ENCODE assay signal across 1 cellular context in genomic region chr17:42276609-42277341, GRCh38.
A peak's percentile ranks its signal among the peaks of the same experiment; 100 is the strongest.
TF ChIP-seq lines count a peak whose summit lies in the region.

No MANE protein-coding gene starts in this region.

TF ChIP-seq in HepG2, 621 proteins besides CTCF, POLR2A, EP300 and RAD21 (continued from another document and continues in another):
- TF ChIP-seq NPAS2 (CRISPR knock-in tag; IDR thresholded peaks at IDR 0.05; ENCODE audit: borderline replicate concordance) (no peak), TRIM24 (CRISPR knock-in tag; IDR thresholded peaks at IDR 0.05) (no peak), HIC2 (CRISPR knock-in tag; IDR thresholded peaks at IDR 0.05; ENCODE audit: low read depth) (peak; percentile 97), HCFC1 (IDR thresholded peaks at IDR 0.05; ENCODE audit: low read depth, low read length) (no peak), ZMYM4 (CRISPR knock-in tag; IDR thresholded peaks at IDR 0.05) (peak; percentile 76), RBFOX2 (IDR thresholded peaks at IDR 0.05; ENCODE audit: low read depth, low read length) (peak; percentile 93), ZNF101 (CRISPR knock-in tag; IDR thresholded peaks at IDR 0.05; ENCODE audit: borderline replicate concordance, low read depth) (no peak), GABPB1 (CRISPR knock-in tag; IDR thresholded peaks at IDR 0.05) (peak; percentile 75), XBP1 (CRISPR knock-in tag; IDR thresholded peaks at IDR 0.05) (0 out of 2 replicates have a peak, but pooled peaks have one; percentile 65), ARNT2 (CRISPR knock-in tag; IDR thresholded peaks at IDR 0.05; ENCODE audit: low read depth) (no peak; the same call in 1 of the 2 replicates), ZNF598 (CRISPR knock-in tag; IDR thresholded peaks at IDR 0.05; ENCODE audit: borderline replicate concordance) (peak; percentile 83; the same call in 1 of the 2 replicates), ZNF878 (CRISPR knock-in tag; IDR thresholded peaks at IDR 0.05) (no peak), MXD4 (CRISPR knock-in tag; IDR thresholded peaks at IDR 0.05) (0 out of 2 replicates have a peak, but pooled peaks have one; percentile 75), ZNF337 (CRISPR knock-in tag; IDR thresholded peaks at IDR 0.05; ENCODE audit: borderline replicate concordance, low read depth) (no peak), ZNF232 (CRISPR knock-in tag; IDR thresholded peaks at IDR 0.05; ENCODE audit: borderline replicate concordance) (0 out of 2 replicates have a peak, but pooled peaks have one; percentile 83), CAMTA2 (CRISPR knock-in tag; IDR thresholded peaks at IDR 0.05; ENCODE audit: borderline replicate concordance) (no peak), GMEB1 (CRISPR knock-in tag; IDR thresholded peaks at IDR 0.05; ENCODE audit: borderline replicate concordance) (peak; percentile 58; the same call in 1 of the 2 replicates), HNF4A (CRISPR knock-in tag; IDR thresholded peaks at IDR 0.05) (peak; percentile 97), ZNF570 (CRISPR knock-in tag; IDR thresholded peaks at IDR 0.05; ENCODE audit: borderline replicate concordance) (no peak), KLF15 (CRISPR knock-in tag; IDR thresholded peaks at IDR 0.05; ENCODE audit: borderline replicate concordance) (0 out of 2 replicates have a peak, but pooled peaks have one; percentile 26), ZNF761 (CRISPR knock-in tag; conservative IDR thresholded peaks at IDR 0.05) (peak; percentile 56; the same call in 1 of the 2 replicates), ZNF567 (CRISPR knock-in tag; IDR thresholded peaks at IDR 0.05; ENCODE audit: borderline replicate concordance) (no peak), ZNF441 (CRISPR knock-in tag; IDR thresholded peaks at IDR 0.05; ENCODE audit: borderline replicate concordance) (peak; percentile 79), TFDP1 (CRISPR knock-in tag; IDR thresholded peaks at IDR 0.05; ENCODE audit: borderline replicate concordance) (peak; percentile 60), ZNF564 (CRISPR knock-in tag; IDR thresholded peaks at IDR 0.05) (0 out of 2 replicates have a peak, but pooled peaks have one; percentile 80), ZFP1 (CRISPR knock-in tag; IDR thresholded peaks at IDR 0.05) (peak; percentile 55; the same call in 1 of the 2 replicates), DPF2 (CRISPR knock-in tag; IDR thresholded peaks at IDR 0.05; ENCODE audit: borderline replicate concordance, low read depth) (peak; percentile 81; the same call in 1 of the 2 replicates), SOX6 (IDR thresholded peaks at IDR 0.05) (no peak), SOX6 (CRISPR knock-in tag; IDR thresholded peaks at IDR 0.05) (peak; percentile 77), TBX3 (IDR thresholded peaks at IDR 0.05; ENCODE audit: borderline replicate concordance) (peak; percentile 26; the same call in 1 of the 2 replicates), ZNF678 (CRISPR knock-in tag; IDR thresholded peaks at IDR 0.05) (peak; percentile 88), HOXA7 (CRISPR knock-in tag; IDR thresholded peaks at IDR 0.05) (no peak), DNMT3B (CRISPR knock-in tag; conservative IDR thresholded peaks at IDR 0.05) (peak; percentile 46; the same call in 1 of the 2 replicates), ZNF343 (CRISPR knock-in tag; IDR thresholded peaks at IDR 0.05) (peak; percentile 55; the same call in 1 of the 2 replicates), SNRNP70 (IDR thresholded peaks at IDR 0.05; ENCODE audit: low read depth, low read length) (no peak), FOXA3 (CRISPR knock-in tag; IDR thresholded peaks at IDR 0.05) (peak; percentile 43; the same call in 1 of the 2 replicates), ZNF501 (CRISPR knock-in tag; IDR thresholded peaks at IDR 0.05) (peak; percentile 96), NFIB (CRISPR knock-in tag; IDR thresholded peaks at IDR 0.05; ENCODE audit: borderline replicate concordance) (no peak), NCOR1 (IDR thresholded peaks at IDR 0.05; ENCODE audit: borderline replicate concordance, low read length) (peak; percentile 90), ZNF543 (CRISPR knock-in tag; IDR thresholded peaks at IDR 0.05) (peak; percentile 88), ZNF800 (CRISPR knock-in tag; IDR thresholded peaks at IDR 0.05) (peak; percentile 91), ZNF781 (CRISPR knock-in tag; IDR thresholded peaks at IDR 0.05; ENCODE audit: borderline replicate concordance, not compliant biosample characterization) (no peak), ZNF496 (CRISPR knock-in tag; IDR thresholded peaks at IDR 0.05; ENCODE audit: insufficient replicate concordance) (no peak)
- TF ChIP-seq, protein P1, sequence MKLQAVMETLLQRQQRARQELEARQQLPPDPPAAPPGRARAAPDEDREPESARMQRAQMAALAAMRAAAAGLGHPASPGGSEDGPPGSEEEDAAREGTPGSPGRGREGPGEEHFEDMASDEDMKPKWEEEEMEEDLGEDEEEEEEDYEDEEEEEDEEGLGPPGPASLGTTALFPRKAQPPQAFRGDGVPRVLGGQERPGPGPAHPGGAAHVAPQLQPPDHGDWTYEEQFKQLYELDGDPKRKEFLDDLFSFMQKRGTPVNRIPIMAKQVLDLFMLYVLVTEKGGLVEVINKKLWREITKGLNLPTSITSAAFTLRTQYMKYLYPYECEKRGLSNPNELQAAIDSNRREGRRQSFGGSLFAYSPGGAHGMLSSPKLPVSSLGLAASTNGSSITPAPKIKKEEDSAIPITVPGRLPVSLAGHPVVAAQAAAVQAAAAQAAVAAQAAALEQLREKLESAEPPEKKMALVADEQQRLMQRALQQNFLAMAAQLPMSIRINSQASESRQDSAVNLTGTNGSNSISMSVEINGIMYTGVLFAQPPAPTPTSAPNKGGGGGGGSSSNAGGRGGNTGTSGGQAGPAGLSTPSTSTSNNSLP (IDR thresholded peaks at IDR 0.05; ENCODE audit: low read depth, low read length): no peak
- TF ChIP-seq, protein P2, sequence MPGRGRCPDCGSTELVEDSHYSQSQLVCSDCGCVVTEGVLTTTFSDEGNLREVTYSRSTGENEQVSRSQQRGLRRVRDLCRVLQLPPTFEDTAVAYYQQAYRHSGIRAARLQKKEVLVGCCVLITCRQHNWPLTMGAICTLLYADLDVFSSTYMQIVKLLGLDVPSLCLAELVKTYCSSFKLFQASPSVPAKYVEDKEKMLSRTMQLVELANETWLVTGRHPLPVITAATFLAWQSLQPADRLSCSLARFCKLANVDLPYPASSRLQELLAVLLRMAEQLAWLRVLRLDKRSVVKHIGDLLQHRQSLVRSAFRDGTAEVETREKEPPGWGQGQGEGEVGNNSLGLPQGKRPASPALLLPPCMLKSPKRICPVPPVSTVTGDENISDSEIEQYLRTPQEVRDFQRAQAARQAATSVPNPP (CRISPR knock-in tag; IDR thresholded peaks at IDR 0.05): peak; percentile 78; the same call in 1 of the 2 replicates
- TF ChIP-seq, protein P3, sequence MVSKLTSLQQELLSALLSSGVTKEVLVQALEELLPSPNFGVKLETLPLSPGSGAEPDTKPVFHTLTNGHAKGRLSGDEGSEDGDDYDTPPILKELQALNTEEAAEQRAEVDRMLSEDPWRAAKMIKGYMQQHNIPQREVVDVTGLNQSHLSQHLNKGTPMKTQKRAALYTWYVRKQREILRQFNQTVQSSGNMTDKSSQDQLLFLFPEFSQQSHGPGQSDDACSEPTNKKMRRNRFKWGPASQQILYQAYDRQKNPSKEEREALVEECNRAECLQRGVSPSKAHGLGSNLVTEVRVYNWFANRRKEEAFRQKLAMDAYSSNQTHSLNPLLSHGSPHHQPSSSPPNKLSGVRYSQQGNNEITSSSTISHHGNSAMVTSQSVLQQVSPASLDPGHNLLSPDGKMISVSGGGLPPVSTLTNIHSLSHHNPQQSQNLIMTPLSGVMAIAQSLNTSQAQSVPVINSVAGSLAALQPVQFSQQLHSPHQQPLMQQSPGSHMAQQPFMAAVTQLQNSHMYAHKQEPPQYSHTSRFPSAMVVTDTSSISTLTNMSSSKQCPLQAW (CRISPR knock-in tag; IDR thresholded peaks at IDR 0.05): peak; percentile 93
- TF ChIP-seq, protein P4, sequence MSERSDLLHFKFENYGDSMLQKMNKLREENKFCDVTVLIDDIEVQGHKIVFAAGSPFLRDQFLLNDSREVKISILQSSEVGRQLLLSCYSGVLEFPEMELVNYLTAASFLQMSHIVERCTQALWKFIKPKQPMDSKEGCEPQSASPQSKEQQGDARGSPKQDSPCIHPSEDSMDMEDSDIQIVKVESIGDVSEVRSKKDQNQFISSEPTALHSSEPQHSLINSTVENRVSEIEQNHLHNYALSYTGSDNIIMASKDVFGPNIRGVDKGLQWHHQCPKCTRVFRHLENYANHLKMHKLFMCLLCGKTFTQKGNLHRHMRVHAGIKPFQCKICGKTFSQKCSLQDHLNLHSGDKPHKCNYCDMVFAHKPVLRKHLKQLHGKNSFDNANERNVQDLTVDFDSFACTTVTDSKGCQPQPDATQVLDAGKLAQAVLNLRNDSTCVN (CRISPR knock-in tag; IDR thresholded peaks at IDR 0.05; ENCODE audit: borderline replicate concordance): 0 out of 2 replicates have a peak, but pooled peaks have one; percentile 38
- TF ChIP-seq, protein P5, sequence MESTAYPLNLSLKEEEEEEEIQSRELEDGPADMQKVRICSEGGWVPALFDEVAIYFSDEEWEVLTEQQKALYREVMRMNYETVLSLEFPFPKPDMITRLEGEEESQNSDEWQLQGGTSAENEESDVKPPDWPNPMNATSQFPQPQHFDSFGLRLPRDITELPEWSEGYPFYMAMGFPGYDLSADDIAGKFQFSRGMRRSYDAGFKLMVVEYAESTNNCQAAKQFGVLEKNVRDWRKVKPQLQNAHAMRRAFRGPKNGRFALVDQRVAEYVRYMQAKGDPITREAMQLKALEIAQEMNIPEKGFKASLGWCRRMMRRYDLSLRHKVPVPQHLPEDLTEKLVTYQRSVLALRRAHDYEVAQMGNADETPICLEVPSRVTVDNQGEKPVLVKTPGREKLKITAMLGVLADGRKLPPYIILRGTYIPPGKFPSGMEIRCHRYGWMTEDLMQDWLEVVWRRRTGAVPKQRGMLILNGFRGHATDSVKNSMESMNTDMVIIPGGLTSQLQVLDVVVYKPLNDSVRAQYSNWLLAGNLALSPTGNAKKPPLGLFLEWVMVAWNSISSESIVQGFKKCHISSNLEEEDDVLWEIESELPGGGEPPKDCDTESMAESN (CRISPR knock-in tag; conservative IDR thresholded peaks at IDR 0.05): peak; percentile 88; the same call in 1 of the 2 replicates
- TF ChIP-seq, protein P6, sequence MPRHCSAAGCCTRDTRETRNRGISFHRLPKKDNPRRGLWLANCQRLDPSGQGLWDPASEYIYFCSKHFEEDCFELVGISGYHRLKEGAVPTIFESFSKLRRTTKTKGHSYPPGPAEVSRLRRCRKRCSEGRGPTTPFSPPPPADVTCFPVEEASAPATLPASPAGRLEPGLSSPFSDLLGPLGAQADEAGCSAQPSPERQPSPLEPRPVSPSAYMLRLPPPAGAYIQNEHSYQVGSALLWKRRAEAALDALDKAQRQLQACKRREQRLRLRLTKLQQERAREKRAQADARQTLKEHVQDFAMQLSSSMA (CRISPR knock-in tag; IDR thresholded peaks at IDR 0.05): 0 out of 2 replicates have a peak, but pooled peaks have one; percentile 37
